ENCODE assay signal across 27 cellular contexts in genomic region chr1:6084781-6085495, GRCh38.
"Had no signal": no experiment of that assay in that cellular context is flagged by ENCODE, and none has a peak within 500 bp of the region (broad histone marks: within the 10 kb centered on the region; RNA-seq: fewer than 3 reads in every experiment).

No MANE protein-coding gene starts in this region.

- H3K27me3 ChIP-seq: breast epithelium, esophagus squamous epithelium, left lung, ovary, suprapubic skin, tibial nerve had no signal

- H3K27ac ChIP-seq: breast epithelium, epithelial cell of prostate, left lung, lower lobe of right lung, ovary, suprapubic skin had no signal

- H3K4me3 Mint-ChIP-seq: activated CD4-positive, alpha-beta T cell treated with anti-CD3 and anti-CD28 coated beads for 36 hours; activated naive CD4-positive, alpha-beta T cell treated with anti-CD3 and anti-CD28 coated beads for 36 hours; activated T-helper 1 cell treated with anti-CD3 and anti-CD28 coated beads, Interleukin-12 subunit alpha, Interleukin-12 subunit beta, Interleukin-2, Interleukin-4 antibody, amounts not matched to agents 30 ng/mL and 10 ng/mL and 1 ng/mL, durations not matched to agents 14 hours and 24 hours and 36 hours; central memory CD8-positive, alpha-beta T cell; natural killer cell treated with Interleukin-12 subunit alpha and Interleukin-12 subunit beta and Interleukin-15 and Interleukin-18, amount 100 ng/mL, for 72 hours had no signal

- H3K9me3 ChIP-seq: breast epithelium, esophagus squamous epithelium, left lung, lower lobe of right lung, mucosa of descending colon, ovary, suprapubic skin, tibial nerve had no signal

- DNase-seq: activated CD4-positive, alpha-beta T cell treated with anti-CD3 and anti-CD28 coated beads for 36 hours; activated CD4-positive, CD25-positive, alpha-beta regulatory T cell; activated CD8-positive, alpha-beta memory T cell treated with anti-CD3 and anti-CD28 coated beads for 24 hours; activated effector memory CD4-positive, alpha-beta T cell treated with anti-CD3 and anti-CD28 coated beads, Interleukin-2, amount 50 U/mL, for 16 hours; activated naive CD4-positive, alpha-beta T cell treated with anti-CD3 and anti-CD28 coated beads for 36 hours; activated T-cell treated with anti-CD3 and anti-CD28 coated beads, Interleukin-2, amount 50 U/mL, for 1 hour; amniotic stem cell; dermis blood vessel endothelial cell; effector CD8-positive, alpha-beta T cell; esophagus squamous epithelium; foreskin melanocyte; lower lobe of right lung; ovary; small intestine; stimulated activated CD4-positive, alpha-beta T cell treated with anti-CD3 and anti-CD28 coated beads, Interleukin-4, amount 100 ng/mL, for 24 hours; stimulated activated CD8-positive, alpha-beta memory T cell treated with anti-CD3 and anti-CD28 coated beads, Interleukin-4, amount 100 ng/mL, for 48 hours; stimulated activated naive CD4-positive, alpha-beta T cell had no signal

- H3K9me3 Mint-ChIP-seq: activated naive CD4-positive, alpha-beta T cell treated with anti-CD3 and anti-CD28 coated beads for 36 hours; activated T-helper 1 cell treated with anti-CD3 and anti-CD28 coated beads, Interleukin-12 subunit alpha, Interleukin-12 subunit beta, Interleukin-2, Interleukin-4 antibody, amounts not matched to agents 30 ng/mL and 10 ng/mL and 1 ng/mL, durations not matched to agents 14 hours and 24 hours and 36 hours; central memory CD8-positive, alpha-beta T cell; natural killer cell treated with Interleukin-12 subunit alpha and Interleukin-12 subunit beta and Interleukin-15 and Interleukin-18, amount 100 ng/mL, for 72 hours had no signal

- H3K36me3 Mint-ChIP-seq: natural killer cell treated with Interleukin-12 subunit alpha and Interleukin-12 subunit beta and Interleukin-15 and Interleukin-18, amount 100 ng/mL, for 72 hours had no signal

- H3K27ac Mint-ChIP-seq: activated CD4-positive, alpha-beta T cell treated with anti-CD3 and anti-CD28 coated beads for 36 hours; activated naive CD4-positive, alpha-beta T cell treated with anti-CD3 and anti-CD28 coated beads for 36 hours; activated T-helper 1 cell treated with anti-CD3 and anti-CD28 coated beads, Interleukin-12 subunit alpha, Interleukin-12 subunit beta, Interleukin-2, Interleukin-4 antibody, amounts not matched to agents 30 ng/mL and 10 ng/mL and 1 ng/mL, durations not matched to agents 14 hours and 24 hours and 36 hours; progenitor cell of endocrine pancreas had no signal

- H3K4me1 ChIP-seq: breast epithelium had no signal

- H3K4me1 Mint-ChIP-seq: activated CD4-positive, alpha-beta T cell treated with anti-CD3 and anti-CD28 coated beads for 36 hours; central memory CD8-positive, alpha-beta T cell had no signal

- H3K36me3 ChIP-seq: breast epithelium, esophagus squamous epithelium, ovary, suprapubic skin, tibial nerve had no signal

- H3K4me3 ChIP-seq: breast epithelium, esophagus squamous epithelium, left lung, lower lobe of right lung, mucosa of descending colon, ovary, suprapubic skin, tibial nerve had no signal

- H3K27me3 Mint-ChIP-seq: activated CD4-positive, alpha-beta T cell treated with anti-CD3 and anti-CD28 coated beads for 36 hours; central memory CD8-positive, alpha-beta T cell; natural killer cell treated with Interleukin-12 subunit alpha and Interleukin-12 subunit beta and Interleukin-15 and Interleukin-18, amount 100 ng/mL, for 72 hours; progenitor cell of endocrine pancreas had no signal
